ENCODE assay signal across 21 cellular contexts in genomic region chr10:6067457-6067856, GRCh38. TPM values are rescaled to one million over a fixed set of nuclear protein-coding genes. Genes with fewer than 3 reads are reported as not detected.
A peak's percentile ranks its signal among the peaks of the same experiment; 100 is the strongest.
DNase-seq lines count a peak whose midpoint lies in the region; ATAC-seq lines count a peak whose summit lies in the region.
"Had no signal": no experiment of that assay in that cellular context is flagged by ENCODE, and none has a peak within 500 bp of the region (broad histone marks: within the 10 kb centered on the region; RNA-seq: fewer than 3 reads in every experiment).

No MANE protein-coding gene starts in this region.

- intact Hi-C loops in activated T-helper 1 cell treated with anti-CD3 and anti-CD28 coated beads, Interleukin-12 subunit alpha, Interleukin-12 subunit beta, Interleukin-2, Interleukin-4 antibody, amounts not matched to agents 30 ng/mL and 10 ng/mL and 1 ng/mL, durations not matched to agents 14 hours and 24 hours and 36 hours (cut with micrococcal nuclease): no loop called here

- H3K9me3 Mint-ChIP-seq in activated T-cell treated with anti-CD3 and anti-CD28 coated beads, Interleukin-2, amount 50 U/mL, for 72 hours: peaks cover 0 to 3% of the 10 kb centered on the region in 2 donors
- H3K9me3 Mint-ChIP-seq in IgD-negative memory B cell: peaks cover 0 to 4% (median 0%) of the 10 kb centered on the region in 3 donors
- peaks cover 3% of the 10 kb centered on the region for H3K9me3 Mint-ChIP-seq in activated T-helper 1 cell treated with anti-CD3 and anti-CD28 coated beads, Interleukin-12 subunit alpha, Interleukin-12 subunit beta, Interleukin-2, Interleukin-4 antibody, amounts not matched to agents 30 ng/mL and 10 ng/mL and 1 ng/mL, durations not matched to agents 14 hours and 24 hours and 36 hours
- H3K9me3 Mint-ChIP-seq in stimulated activated effector memory CD8-positive, alpha-beta T cell treated with anti-CD3 and anti-CD28 coated beads, Interleukin-12 subunit alpha, Interleukin-12 subunit beta, amount 100 ng/mL, for 72 hours: no peaks in the 10 kb centered on the region
- H3K9me3 Mint-ChIP-seq: CD8-positive, alpha-beta memory T cell; nephron had no signal

- DNase-seq in activated T-cell treated with anti-CD3 and anti-CD28 coated beads, Interleukin-2, amount 50 U/mL, for 72 hours: no peak
- DNase-seq in activated T-cell treated with anti-CD3 and anti-CD28 coated beads, Interleukin-2, amount 50 U/mL, for 1 hour: no peak
- DNase-seq in activated T-helper 1 cell treated with anti-CD3 and anti-CD28 coated beads, Interleukin-12 subunit alpha, Interleukin-12 subunit beta, Interleukin-2, Interleukin-4 antibody, amounts not matched to agents 30 ng/mL and 10 ng/mL and 1 ng/mL, durations not matched to agents 14 hours and 24 hours and 36 hours (ENCODE audit: low spot score): no peak
- DNase-seq in stimulated activated effector memory CD8-positive, alpha-beta T cell treated with anti-CD3 and anti-CD28 coated beads, Interleukin-12 subunit alpha, Interleukin-12 subunit beta, amount 100 ng/mL, for 72 hours (ENCODE audit: low spot score in 2 of 2): no peak
- no peak for DNase-seq in NCI-H1105 treated with DMSO at 0.1 percent for 48 hours (lab: John Stamatoyannopoulos, UW)
- no peak for DNase-seq in NCI-H345 treated with DMSO at 0.1 percent for 48 hours (lab: John Stamatoyannopoulos, UW; ENCODE audit: unreplicated experiment)
- no peak for DNase-seq in T-helper 9 cell
- DNase-seq: CD8-positive, alpha-beta memory T cell; cortex of kidney; GDM1; glutamatergic neuron; IMR-90; mesenchymal stem cell; NCI-H774; stimulated activated naive CD4-positive, alpha-beta T cell had no signal

- H3K36me3 Mint-ChIP-seq in activated T-cell treated with anti-CD3 and anti-CD28 coated beads, Interleukin-2, amount 50 U/mL, for 72 hours (ENCODE audit: insufficient read depth in 2 of 2): peaks cover 4 to 5% of the 10 kb centered on the region in 2 donors
- no peaks in the 10 kb centered on the region for H3K36me3 Mint-ChIP-seq in IgD-negative memory B cell
- peaks cover 3% of the 10 kb centered on the region for H3K36me3 Mint-ChIP-seq in activated T-helper 1 cell treated with anti-CD3 and anti-CD28 coated beads, Interleukin-12 subunit alpha, Interleukin-12 subunit beta, Interleukin-2, Interleukin-4 antibody, amounts not matched to agents 30 ng/mL and 10 ng/mL and 1 ng/mL, durations not matched to agents 14 hours and 24 hours and 36 hours (ENCODE audit: low read depth)
- peaks cover 40% of the 10 kb centered on the region for H3K36me3 Mint-ChIP-seq in stimulated activated effector memory CD8-positive, alpha-beta T cell treated with anti-CD3 and anti-CD28 coated beads, Interleukin-12 subunit alpha, Interleukin-12 subunit beta, amount 100 ng/mL, for 72 hours
- H3K36me3 Mint-ChIP-seq: CD8-positive, alpha-beta memory T cell had no signal

- no peaks in the 10 kb centered on the region for H3K27me3 Mint-ChIP-seq in activated T-cell treated with anti-CD3 and anti-CD28 coated beads, Interleukin-2, amount 50 U/mL, for 72 hours (ENCODE audit: low read depth)
- peaks cover 2% of the 10 kb centered on the region for H3K27me3 Mint-ChIP-seq in IgD-negative memory B cell
- no peaks in the 10 kb centered on the region for H3K27me3 Mint-ChIP-seq in activated T-helper 1 cell treated with anti-CD3 and anti-CD28 coated beads, Interleukin-12 subunit alpha, Interleukin-12 subunit beta, Interleukin-2, Interleukin-4 antibody, amounts not matched to agents 30 ng/mL and 10 ng/mL and 1 ng/mL, durations not matched to agents 14 hours and 24 hours and 36 hours (ENCODE audit: insufficient read depth)

- H3K27ac Mint-ChIP-seq in activated T-cell treated with anti-CD3 and anti-CD28 coated beads, Interleukin-2, amount 50 U/mL, for 72 hours: peak overlapping the region; percentile 36
- peak overlapping the region in 2 of 3 donors; percentile 76 to 78 for H3K27ac Mint-ChIP-seq in IgD-negative memory B cell
- peak overlapping the region; percentile 97 for H3K27ac Mint-ChIP-seq in activated T-helper 1 cell treated with anti-CD3 and anti-CD28 coated beads, Interleukin-12 subunit alpha, Interleukin-12 subunit beta, Interleukin-2, Interleukin-4 antibody, amounts not matched to agents 30 ng/mL and 10 ng/mL and 1 ng/mL, durations not matched to agents 14 hours and 24 hours and 36 hours
- H3K27ac Mint-ChIP-seq in stimulated activated effector memory CD8-positive, alpha-beta T cell treated with anti-CD3 and anti-CD28 coated beads, Interleukin-12 subunit alpha, Interleukin-12 subunit beta, amount 100 ng/mL, for 72 hours: no peak overlapping the region
- H3K27ac Mint-ChIP-seq: nephron had no signal

- H3K4me3 Mint-ChIP-seq in activated T-cell treated with anti-CD3 and anti-CD28 coated beads, Interleukin-2, amount 50 U/mL, for 72 hours: peak overlapping the region; percentile 87 to 90
- H3K4me3 Mint-ChIP-seq in IgD-negative memory B cell: peak overlapping the region in 3 of 4 donors; percentile 39 to 46 (median 45)
- H3K4me3 Mint-ChIP-seq in activated T-helper 1 cell treated with anti-CD3 and anti-CD28 coated beads, Interleukin-12 subunit alpha, Interleukin-12 subunit beta, Interleukin-2, Interleukin-4 antibody, amounts not matched to agents 30 ng/mL and 10 ng/mL and 1 ng/mL, durations not matched to agents 14 hours and 24 hours and 36 hours: peak overlapping the region; percentile 51
- peak overlapping the region; percentile 75 for H3K4me3 Mint-ChIP-seq in stimulated activated effector memory CD8-positive, alpha-beta T cell treated with anti-CD3 and anti-CD28 coated beads, Interleukin-12 subunit alpha, Interleukin-12 subunit beta, amount 100 ng/mL, for 72 hours
- H3K4me3 Mint-ChIP-seq: nephron had no signal

- peaks cover 86% of the 10 kb centered on the region for H3K4me1 Mint-ChIP-seq in activated T-cell treated with anti-CD3 and anti-CD28 coated beads, Interleukin-2, amount 50 U/mL, for 72 hours (ENCODE audit: low read depth)
- H3K4me1 Mint-ChIP-seq in IgD-negative memory B cell: peaks cover 50 to 71% (median 62%) of the 10 kb centered on the region in 3 donors
- peaks cover 83% of the 10 kb centered on the region for H3K4me1 Mint-ChIP-seq in activated T-helper 1 cell treated with anti-CD3 and anti-CD28 coated beads, Interleukin-12 subunit alpha, Interleukin-12 subunit beta, Interleukin-2, Interleukin-4 antibody, amounts not matched to agents 30 ng/mL and 10 ng/mL and 1 ng/mL, durations not matched to agents 14 hours and 24 hours and 36 hours (ENCODE audit: low read depth)
- H3K4me1 Mint-ChIP-seq in stimulated activated effector memory CD8-positive, alpha-beta T cell treated with anti-CD3 and anti-CD28 coated beads, Interleukin-12 subunit alpha, Interleukin-12 subunit beta, amount 100 ng/mL, for 72 hours: peaks cover 94% of the 10 kb centered on the region
- H3K4me1 Mint-ChIP-seq: nephron had no signal

- ATAC-seq in activated T-cell treated with anti-CD3 and anti-CD28 coated beads, Interleukin-2, amount 50 U/mL, for 72 hours (replicated peaks in 1 of 2): no peak
- no peak for ATAC-seq in stimulated activated effector memory CD8-positive, alpha-beta T cell treated with anti-CD3 and anti-CD28 coated beads, Interleukin-12 subunit alpha, Interleukin-12 subunit beta, amount 100 ng/mL, for 72 hours

RNA-seq across cellular contexts. Expression of gene IL2RA, which starts 5.3 kb away (rescaled TPM):
- total RNA-seq in activated T-cell treated with anti-CD3 and anti-CD28 coated beads, Interleukin-2, amount 50 U/mL, for 72 hours: 1,000 to 10,000 TPM in 1 of 2 donors, 100 to 1,000 TPM in 1; 848 to 1,110 TPM
- 27.2 TPM for polyA plus RNA-seq in IgD-negative memory B cell
- total RNA-seq in activated T-helper 1 cell treated with anti-CD3 and anti-CD28 coated beads, Interleukin-12 subunit alpha, Interleukin-12 subunit beta, Interleukin-2, Interleukin-4 antibody, amounts not matched to agents 30 ng/mL and 10 ng/mL and 1 ng/mL, durations not matched to agents 14 hours and 24 hours and 36 hours: 1,237 and 1,254 TPM in 2 replicates
- total RNA-seq: bronchial epithelial cell, H1, IMR-90, MCF 10A had no signal
- polyA plus RNA-seq: AG04450, H1, IMR-90 had no signal

RNA-seq across cellular contexts. Expression of gene RBM17, which starts 21.4 kb away (rescaled TPM):
- total RNA-seq in activated T-cell treated with anti-CD3 and anti-CD28 coated beads, Interleukin-2, amount 50 U/mL, for 72 hours: 100 to 1,000 TPM; 156 to 200 TPM
- 118 TPM for polyA plus RNA-seq in IgD-negative memory B cell
- total RNA-seq in activated T-helper 1 cell treated with anti-CD3 and anti-CD28 coated beads, Interleukin-12 subunit alpha, Interleukin-12 subunit beta, Interleukin-2, Interleukin-4 antibody, amounts not matched to agents 30 ng/mL and 10 ng/mL and 1 ng/mL, durations not matched to agents 14 hours and 24 hours and 36 hours: 265 and 283 TPM in 2 replicates
